Comparison of ENCODE assay signal across 15 cellular contexts in genomic region chr7:134502463-134502862, GRCh38. TPM values are rescaled to one million over a fixed set of nuclear protein-coding genes. Genes with fewer than 3 reads are reported as not detected.
DNase-seq lines count a peak whose midpoint lies in the region; ATAC-seq and TF ChIP-seq lines count a peak whose summit lies in the region.
"Had no signal": no experiment of that assay in that cellular context is flagged by ENCODE, and none has a peak within 500 bp of the region (broad histone marks: within the 10 kb centered on the region; RNA-seq: fewer than 3 reads in every experiment).

No MANE protein-coding gene starts in this region.

- H3K36me3 Mint-ChIP-seq in activated CD4-positive, alpha-beta T cell treated with anti-CD3 and anti-CD28 coated beads for 36 hours (ENCODE audit: low read depth), result no peaks in the 10 kb centered on the region
- no peaks in the 10 kb centered on the region for H3K36me3 Mint-ChIP-seq in activated CD4-positive, alpha-beta T cell treated with anti-CD3 and anti-CD28 coated beads, Interleukin-2, amount 10 ng/mL, durations not matched to agents 24 days and 14 days (ENCODE audit: low read depth)
- H3K36me3 Mint-ChIP-seq: stimulated activated naive B cell treated with anti-CD40 and anti-IgM and Interleukin-4, amounts not matched to agents 10 μg/mL and 1 μg/mL and 100 μg/mL, for 72 hours had no signal

- TF ChIP-seq CTCF in brain microvascular endothelial cell (IDR thresholded peaks at IDR 0.05; ENCODE audit: low read depth, low read length, missing control alignments) (no peak), right atrium auricular region (IDR thresholded peaks at IDR 0.05) (no peak), tibial nerve (IDR thresholded peaks at IDR 0.05) (no peak)

- POLR2A ChIA-PET in activated CD4-positive, alpha-beta T cell treated with anti-CD3 and anti-CD28 coated beads for 36 hours (lab: Charles Lee), result no interaction called here

- H3K27me3 Mint-ChIP-seq in activated CD4-positive, alpha-beta T cell treated with anti-CD3 and anti-CD28 coated beads for 36 hours, result peaks cover 4% of the 10 kb centered on the region
- peaks cover 14% of the 10 kb centered on the region for H3K27me3 Mint-ChIP-seq in activated CD4-positive, alpha-beta T cell treated with anti-CD3 and anti-CD28 coated beads, Interleukin-2, amount 10 ng/mL, durations not matched to agents 24 days and 14 days

- H3K27me3 ChIP-seq in brain microvascular endothelial cell (replicated peaks) (no peaks in the 10 kb centered on the region), right atrium auricular region (no peaks in the 10 kb centered on the region), tibial nerve (no peaks in the 10 kb centered on the region)

- 45 to 68% methylated on average over 2 of the region's 2 CpGs for WGBS in tibial nerve, 2 donors

- no peak overlapping the region for H3K4me3 Mint-ChIP-seq in activated CD4-positive, alpha-beta T cell treated with anti-CD3 and anti-CD28 coated beads for 36 hours
- H3K4me3 Mint-ChIP-seq in activated CD4-positive, alpha-beta T cell treated with anti-CD3 and anti-CD28 coated beads, Interleukin-2, amount 10 ng/mL, durations not matched to agents 24 days and 14 days, result no peak overlapping the region
- H3K4me3 Mint-ChIP-seq: stimulated activated naive B cell treated with anti-CD40 and anti-IgM and Interleukin-4, amounts not matched to agents 10 μg/mL and 1 μg/mL and 100 μg/mL, for 72 hours had no signal

- no peaks in the 10 kb centered on the region for H3K4me1 Mint-ChIP-seq in activated CD4-positive, alpha-beta T cell treated with anti-CD3 and anti-CD28 coated beads for 36 hours
- H3K4me1 Mint-ChIP-seq in activated CD4-positive, alpha-beta T cell treated with anti-CD3 and anti-CD28 coated beads, Interleukin-2, amount 10 ng/mL, durations not matched to agents 24 days and 14 days, result no peaks in the 10 kb centered on the region
- H3K4me1 Mint-ChIP-seq: stimulated activated naive B cell treated with anti-CD40 and anti-IgM and Interleukin-4, amounts not matched to agents 10 μg/mL and 1 μg/mL and 100 μg/mL, for 72 hours had no signal

- in situ Hi-C loops in brain microvascular endothelial cell (cut with HindIII; ENCODE audit: low pct_ligation_motif_present, low sequenced_read_pairs), result no loop called here

- H3K4me1 ChIP-seq in right atrium auricular region (no peaks in the 10 kb centered on the region), tibial nerve (no peaks in the 10 kb centered on the region)

- intact Hi-C loops in activated CD4-positive, alpha-beta T cell treated with anti-CD3 and anti-CD28 coated beads for 36 hours (cut with DNase I, micrococcal nuclease), result no loop called here
- intact Hi-C loops in activated CD4-positive, alpha-beta T cell treated with anti-CD3 and anti-CD28 coated beads, Interleukin-2, amount 10 ng/mL, durations not matched to agents 24 days and 14 days (cut with micrococcal nuclease), result no loop called here

- no peak overlapping the region for H3K4me3 ChIP-seq in brain microvascular endothelial cell (ENCODE audit: low read depth, low read length)
- H3K4me3 ChIP-seq in right atrium auricular region, result no peak overlapping the region
- no peak overlapping the region for H3K4me3 ChIP-seq in tibial nerve
- H3K4me3 ChIP-seq: GM12878 had no signal

- H3K27ac ChIP-seq in brain microvascular endothelial cell (no peak overlapping the region), right atrium auricular region (peak overlapping the region in 1 of 2 donors; percentile 18), tibial nerve (peak overlapping the region in 1 of 4 donors; percentile 50)

- DNase-seq in M059J (ENCODE audit: low read depth) (peak; percentile 60), brain microvascular endothelial cell (peak; percentile 30), right atrium auricular region (ENCODE audit: low spot score) (peak; percentile 87), tibial nerve (ENCODE audit: low spot score in 2 of 2) (peak; percentile 22 to 84)
- DNase-seq in activated CD4-positive, alpha-beta T cell treated with anti-CD3 and anti-CD28 coated beads for 36 hours, result no peak
- no peak for DNase-seq in activated naive CD4-positive, alpha-beta T cell treated with anti-CD3 and anti-CD28 coated beads, Interleukin-2, amount 50 U/mL, for 16 hours
- no peak for DNase-seq in activated CD4-positive, alpha-beta T cell treated with anti-CD3 and anti-CD28 coated beads, Interleukin-2, amount 10 ng/mL, durations not matched to agents 24 days and 14 days
- DNase-seq: amniotic stem cell; DMS153; islet precursor cell; NCI-H1694; stimulated activated CD4-positive, alpha-beta T cell treated with anti-CD3 and anti-CD28 coated beads, Interleukin-1b, Interleukin-23, amount 100 ng/mL, for 48 hours; stimulated activated naive B cell treated with anti-CD40 and anti-IgM and Interleukin-4, amounts not matched to agents 10 μg/mL and 1 μg/mL and 100 μg/mL, for 72 hours had no signal

- H3K36me3 ChIP-seq in brain microvascular endothelial cell (replicated peaks), result no peaks in the 10 kb centered on the region
- H3K36me3 ChIP-seq in right atrium auricular region, result no peaks in the 10 kb centered on the region
- H3K36me3 ChIP-seq in tibial nerve, result no peaks in the 10 kb centered on the region

- H3K9me3 ChIP-seq in right atrium auricular region (no peaks in the 10 kb centered on the region), tibial nerve (no peaks in the 10 kb centered on the region)

- H3K27ac Mint-ChIP-seq in activated CD4-positive, alpha-beta T cell treated with anti-CD3 and anti-CD28 coated beads for 36 hours, result no peak overlapping the region
- H3K27ac Mint-ChIP-seq in activated CD4-positive, alpha-beta T cell treated with anti-CD3 and anti-CD28 coated beads, Interleukin-2, amount 10 ng/mL, durations not matched to agents 24 days and 14 days, result no peak overlapping the region
- H3K27ac Mint-ChIP-seq: stimulated activated naive B cell treated with anti-CD40 and anti-IgM and Interleukin-4, amounts not matched to agents 10 μg/mL and 1 μg/mL and 100 μg/mL, for 72 hours had no signal

- TF ChIP-seq POLR2A in tibial nerve (IDR thresholded peaks at IDR 0.05), result no peak

- no peak for ATAC-seq in activated CD4-positive, alpha-beta T cell treated with anti-CD3 and anti-CD28 coated beads for 36 hours
- ATAC-seq in GM19467 (IDR thresholded peaks at IDR 0.05; ENCODE audit: unreplicated experiment), result no peak
- ATAC-seq: GM12878; stimulated activated naive B cell treated with anti-CD40 and anti-IgM and Interleukin-4, amounts not matched to agents 10 μg/mL and 1 μg/mL and 100 μg/mL, for 72 hours had no signal

- CTCF ChIA-PET in activated CD4-positive, alpha-beta T cell treated with anti-CD3 and anti-CD28 coated beads for 36 hours (lab: Charles Lee), result no interaction called here

- H3K9me3 Mint-ChIP-seq in activated CD4-positive, alpha-beta T cell treated with anti-CD3 and anti-CD28 coated beads for 36 hours (ENCODE audit: low read depth), result no peaks in the 10 kb centered on the region
- H3K9me3 Mint-ChIP-seq in activated CD4-positive, alpha-beta T cell treated with anti-CD3 and anti-CD28 coated beads, Interleukin-2, amount 10 ng/mL, durations not matched to agents 24 days and 14 days, result no peaks in the 10 kb centered on the region
- H3K9me3 Mint-ChIP-seq: stimulated activated naive B cell treated with anti-CD40 and anti-IgM and Interleukin-4, amounts not matched to agents 10 μg/mL and 1 μg/mL and 100 μg/mL, for 72 hours had no signal

- peak in 1 of 2 donors; percentile 78 for TF ChIP-seq EP300 in tibial nerve (IDR thresholded peaks at IDR 0.05)

RNA-seq across cellular contexts. Expression of gene AKR1B10, which starts 24.9 kb away (rescaled TPM):
- total RNA-seq in M059J (2014; rRNA removed; shearing (Covaris generic)), result 11.6 and 12.6 TPM in 2 replicates
- 1 to 10 TPM in 1 of 2 donors, under 1 TPM in 1; 0.51 to 1.0 TPM for total RNA-seq in right atrium auricular region
- total RNA-seq in tibial nerve, result 10 to 100 TPM in 1 of 4 donors, 1 to 10 TPM in 3; 1.8 to 19.2 (median 6.5) TPM
- total RNA-seq in activated CD4-positive, alpha-beta T cell treated with anti-CD3 and anti-CD28 coated beads for 36 hours, result not detected
- not detected in 2 replicates for total RNA-seq in activated CD4-positive, alpha-beta T cell treated with anti-CD3 and anti-CD28 coated beads, Interleukin-2, amount 10 ng/mL, durations not matched to agents 24 days and 14 days
- total RNA-seq: GM12878 had no signal

RNA-seq across cellular contexts. Expression of gene AKR1B1, which starts 43.6 kb away (rescaled TPM):
- total RNA-seq in M059J (2014; rRNA removed; shearing (Covaris generic)), result 376 and 388 TPM in 2 replicates
- total RNA-seq in right atrium auricular region, result 100 to 1,000 TPM in 1 of 2 donors, 10 to 100 TPM in 1; 69.1 to 261 TPM
- 100 to 1,000 TPM; 106 to 183 (median 117) TPM for total RNA-seq in tibial nerve
- 100 to 1,000 TPM in 1 of 2 experiments, 10 to 100 TPM in 1; 88.1 to 120 TPM for total RNA-seq in activated CD4-positive, alpha-beta T cell treated with anti-CD3 and anti-CD28 coated beads for 36 hours
- total RNA-seq in activated CD4-positive, alpha-beta T cell treated with anti-CD3 and anti-CD28 coated beads, Interleukin-2, amount 10 ng/mL, durations not matched to agents 24 days and 14 days, result 107 TPM in 2 replicates

RNA-seq across cellular contexts. Expression of gene AKR1B15, which starts 46.4 kb away (rescaled TPM):
- 0.57 and 1.6 TPM in 2 replicates for total RNA-seq in M059J (2014; rRNA removed; shearing (Covaris generic))
- total RNA-seq in right atrium auricular region, result under 1 TPM in 1 of 2 donors, not detected in 1; 0.20 TPM
- 1 to 10 TPM in 3 of 4 donors, under 1 TPM in 1; 0.22 to 5.5 (median 1.4) TPM for total RNA-seq in tibial nerve
- total RNA-seq in activated CD4-positive, alpha-beta T cell treated with anti-CD3 and anti-CD28 coated beads for 36 hours, result not detected
- not detected in 2 replicates for total RNA-seq in activated CD4-positive, alpha-beta T cell treated with anti-CD3 and anti-CD28 coated beads, Interleukin-2, amount 10 ng/mL, durations not matched to agents 24 days and 14 days
- total RNA-seq: GM12878 had no signal

Comparison
In these comparisons a context has a peak if more than half of its experiments do, and no peak if none do; other contexts are left out.
1. DNase-seq: peak in M059J (single experiment), brain microvascular endothelial cell (single experiment), right atrium auricular region (single experiment) and tibial nerve (2 of 2); none in activated CD4-positive, alpha-beta T cell treated with anti-CD3 and anti-CD28 coated beads for 36 hours (single experiment), activated naive CD4-positive, alpha-beta T cell treated with anti-CD3 and anti-CD28 coated beads, Interleukin-2, amount 50 U/mL, for 16 hours (single experiment) and activated CD4-positive, alpha-beta T cell treated with anti-CD3 and anti-CD28 coated beads, Interleukin-2, amount 10 ng/mL, durations not matched to agents 24 days and 14 days (single experiment).